8 cellular contexts compared by ENCODE assay signal in genomic region chr22:49838771-49839717, GRCh38. TPM values are rescaled to one million over a fixed set of nuclear protein-coding genes. Genes with fewer than 3 reads are reported as not detected.
DNase-seq lines count a peak whose midpoint lies in the region; ATAC-seq and TF ChIP-seq lines count a peak whose summit lies in the region.

No MANE protein-coding gene starts in this region.

- intact Hi-C loops in left lung (cut with DNase I) (no loop called here), prostate gland (cut with DNase I) (no loop called here)

- H3K4me3 ChIP-seq in left lung (no peak overlapping the region), prostate gland (no peak overlapping the region)

- H3K9me3 ChIP-seq in left lung (no peaks in the 10 kb centered on the region), prostate gland (no peaks in the 10 kb centered on the region)

- TF ChIP-seq CTCF in left lung (IDR thresholded peaks at IDR 0.05) (no peak), prostate gland (IDR thresholded peaks at IDR 0.05) (no peak)

- peak; percentile 49 for ATAC-seq in left lung
- no peak for ATAC-seq in GM18873 (IDR thresholded peaks at IDR 0.05; ENCODE audit: low FRiP score, unreplicated experiment)
- ATAC-seq in GM18519 (IDR thresholded peaks at IDR 0.05; ENCODE audit: low FRiP score, unreplicated experiment) = no peak

- H3K36me3 ChIP-seq in left lung (no peaks in the 10 kb centered on the region), prostate gland (no peaks in the 10 kb centered on the region)

- TF ChIP-seq POLR2A in prostate gland (IDR thresholded peaks at IDR 0.05) = no peak

- WGBS in prostate gland = 64% methylated on average over 29 of the region's 29 CpGs

- peaks cover 0 to 3% of the 10 kb centered on the region in 2 donors for H3K4me1 ChIP-seq in left lung
- H3K4me1 ChIP-seq in prostate gland (replicated peaks) = no peaks in the 10 kb centered on the region

- H3K27ac ChIP-seq in left lung (no peak overlapping the region), prostate gland (no peak overlapping the region)

- DNase-seq in KBM-7 = peak; percentile 72
- peak; percentile 81 for DNase-seq in activated T-cell treated with anti-CD3 and anti-CD28 coated beads for 4 hours
- peak in 1 of 2 donors; percentile 70 for DNase-seq in left lung
- DNase-seq in stimulated activated naive CD4-positive, alpha-beta T cell treated with Interleukin-2 at 50 U/mL for 16 hours (lab: John Stamatoyannopoulos, UW) = peak; percentile 87
- DNase-seq in Ammon's horn (ENCODE audit: low spot score) = no peak
- no peak for DNase-seq in prostate gland (ENCODE audit: low spot score)

- in situ Hi-C loops in KBM-7 (cut with MboI; ENCODE audit: low pct_unique_long_range_greater_than_20kb, low sequenced_read_pairs) = no loop called here

- H3K27me3 ChIP-seq in left lung = peaks cover 0 to 4% of the 10 kb centered on the region in 2 donors
- H3K27me3 ChIP-seq in prostate gland (replicated peaks; ENCODE audit: insufficient read depth) = no peaks in the 10 kb centered on the region

RNA-seq across cellular contexts. Expression of gene BRD1, which starts 11.4 kb away (rescaled TPM):
- 10 to 100 TPM; 27.4 to 32.4 TPM for total RNA-seq in left lung
- 10 to 100 TPM; 40.3 to 74.2 TPM for total RNA-seq in prostate gland

RNA-seq across cellular contexts. Expression of gene ZBED4, which starts 14.6 kb away (rescaled TPM):
- total RNA-seq in left lung = 10 to 100 TPM; 12.8 to 13.8 TPM
- total RNA-seq in prostate gland = 10 to 100 TPM; 10.4 to 11.2 TPM

Comparison
In these comparisons a context has a peak if more than half of its experiments do, and no peak if none do; other contexts are left out.
1. DNase-seq: peak in KBM-7 (single experiment), activated T-cell treated with anti-CD3 and anti-CD28 coated beads for 4 hours (single experiment) and stimulated activated naive CD4-positive, alpha-beta T cell treated with Interleukin-2 at 50 U/mL for 16 hours (single experiment); none in Ammon's horn (single experiment) and prostate gland (single experiment).